In the genomic region with DNA sequence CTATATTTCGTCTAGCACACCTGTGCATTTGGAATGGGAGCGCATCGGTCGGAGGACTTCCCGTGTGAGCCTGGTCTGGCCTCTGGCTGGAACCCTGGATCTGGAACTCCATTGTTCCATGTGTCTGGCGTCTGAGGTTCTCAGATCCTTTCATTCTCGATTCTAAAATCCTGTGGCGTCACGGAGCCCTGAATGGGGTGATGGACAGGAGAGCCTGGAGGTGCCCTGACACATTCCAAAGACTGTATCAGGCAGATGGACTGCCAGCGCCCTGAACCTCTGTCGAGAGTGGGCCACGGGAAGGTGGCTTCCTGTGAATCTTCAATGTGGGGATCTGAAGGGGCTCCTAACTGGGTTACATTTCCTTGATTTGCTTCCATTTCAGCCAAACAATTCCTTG, we compare ENCODE assay signal across 17 cellular contexts. TPM values are rescaled to one million over a fixed set of nuclear protein-coding genes. Genes with fewer than 3 reads are reported as not detected.
DNase-seq lines count a peak whose midpoint lies in the region; ATAC-seq and TF ChIP-seq lines count a peak whose summit lies in the region.
"Had no signal": no experiment of that assay in that cellular context is flagged by ENCODE, and none has a peak within 500 bp of the region (broad histone marks: within the 10 kb centered on the region; RNA-seq: fewer than 3 reads in every experiment).

No MANE protein-coding gene starts in this region.

- H3K36me3 Mint-ChIP-seq in T-helper 17 cell (ENCODE audit: low read depth), result peaks cover 2% of the 10 kb centered on the region
- H3K36me3 Mint-ChIP-seq: CD4-positive, CD25-positive, alpha-beta regulatory T cell had no signal

- ATAC-seq in heart left ventricle (no peak), right cardiac atrium (no peak), T-helper 17 cell (no peak)

- DNase-seq in heart left ventricle, result no peak
- DNase-seq in cardiac septum (ENCODE audit: low spot score), result no peak
- DNase-seq in Karpas-422, result no peak
- peak in 2 of 3 donors; percentile 0 to 20 for DNase-seq in right cardiac atrium
- DNase-seq in osteoblast (ENCODE audit: insufficient read length, low spot score, missing footprints), result peak; percentile 39
- no peak for DNase-seq in NCI-H446 treated with DMSO at 0.1 percent for 48 hours (lab: John Stamatoyannopoulos, UW)
- DNase-seq in adrenal gland, result no peak
- DNase-seq in T-helper 17 cell, result no peak
- DNase-seq: 8988T; ACHN; CD4-positive, CD25-positive, alpha-beta regulatory T cell; DMS53; GF-D8; HCEC 1CT; HFFc6 had no signal

- H3K79me2 ChIP-seq in Karpas-422 (ENCODE audit: low read length), result no peaks in the 10 kb centered on the region
- H3K79me2 ChIP-seq in osteoblast (ENCODE audit: insufficient read depth, low read length), result no peaks in the 10 kb centered on the region

- H3K4me3 Mint-ChIP-seq in T-helper 17 cell, result no peak overlapping the region
- H3K4me3 Mint-ChIP-seq: CD4-positive, CD25-positive, alpha-beta regulatory T cell; HFFc6 had no signal

- H3K27ac ChIP-seq in heart left ventricle (peak overlapping the region in 9 of 12 donors; percentile 72 to 99 (median 94)), Karpas-422 (ENCODE audit: low read length) (no peak overlapping the region), right cardiac atrium (ENCODE audit: low read length) (no peak overlapping the region), osteoblast (ENCODE audit: low read depth, low read length) (no peak overlapping the region), adrenal gland (no peak overlapping the region)
- H3K27ac ChIP-seq: BLaER1 treated with 17β-estradiol and CSF1 and Interleukin-3, amounts not matched to agents 10 nM and 100 nM had no signal

- H3K9ac ChIP-seq in Karpas-422 (ENCODE audit: low read length), result no peak overlapping the region
- H3K9ac ChIP-seq: BLaER1 treated with 17β-estradiol and CSF1 and Interleukin-3, amounts not matched to agents 10 nM and 100 nM had no signal

- TF ChIP-seq POLR2A in heart left ventricle (IDR thresholded peaks at IDR 0.05) (no peak), adrenal gland (IDR thresholded peaks at IDR 0.05) (no peak)

- H3K27me3 Mint-ChIP-seq in T-helper 17 cell, result peaks cover 27% of the 10 kb centered on the region

- H3K9me3 ChIP-seq in heart left ventricle, result no peaks in the 10 kb centered on the region
- H3K9me3 ChIP-seq in Karpas-422 (ENCODE audit: low read length), result no peaks in the 10 kb centered on the region
- no peaks in the 10 kb centered on the region for H3K9me3 ChIP-seq in right cardiac atrium (ENCODE audit: control insufficient read depth, low read length)
- no peaks in the 10 kb centered on the region for H3K9me3 ChIP-seq in osteoblast (ENCODE audit: low read depth, low read length)
- no peaks in the 10 kb centered on the region for H3K9me3 ChIP-seq in adrenal gland (replicated peaks in 1 of 3)
- no peaks in the 10 kb centered on the region for H3K9me3 ChIP-seq in T-helper 17 cell (ENCODE audit: control insufficient read depth, low read length, poor library complexity, severe bottlenecking)
- H3K9me3 ChIP-seq: BLaER1 treated with 17β-estradiol and CSF1 and Interleukin-3, amounts not matched to agents 10 nM and 100 nM had no signal

- H3K36me3 ChIP-seq in heart left ventricle (peaks cover 0 to 8% (median 0%) of the 10 kb centered on the region in 9 donors), Karpas-422 (ENCODE audit: insufficient read depth, low read length) (no peaks in the 10 kb centered on the region), osteoblast (ENCODE audit: insufficient read depth, low read length) (no peaks in the 10 kb centered on the region), adrenal gland (replicated peaks in 1 of 2) (no peaks in the 10 kb centered on the region)
- H3K36me3 ChIP-seq: BLaER1 treated with 17β-estradiol and CSF1 and Interleukin-3, amounts not matched to agents 10 nM and 100 nM had no signal

- H3K4me2 ChIP-seq in Karpas-422 (ENCODE audit: low read depth, low read length, poor library complexity, severe bottlenecking) (peak overlapping the region; percentile 29), osteoblast (ENCODE audit: insufficient read depth, low read length) (no peak overlapping the region)

- H3K27me3 ChIP-seq in heart left ventricle (no peaks in the 10 kb centered on the region), Karpas-422 (ENCODE audit: low read length) (no peaks in the 10 kb centered on the region), right cardiac atrium (ENCODE audit: control insufficient read depth, insufficient read depth) (no peaks in the 10 kb centered on the region), osteoblast (ENCODE audit: insufficient read depth, low read length) (peaks cover 12% of the 10 kb centered on the region), adrenal gland (no peaks in the 10 kb centered on the region)
- H3K27me3 ChIP-seq: BLaER1 treated with 17β-estradiol and CSF1 and Interleukin-3, amounts not matched to agents 10 nM and 100 nM had no signal

- H3K4me1 Mint-ChIP-seq in T-helper 17 cell, result peaks cover 4% of the 10 kb centered on the region
- H3K4me1 Mint-ChIP-seq: CD4-positive, CD25-positive, alpha-beta regulatory T cell had no signal

- intact Hi-C loops in heart left ventricle (cut with DNase I) (no loop called here), cardiac septum (cut with DNase I) (no loop called here), right cardiac atrium (cut with DNase I) (no loop called here), adrenal gland (cut with DNase I) (no loop called here)

- no peak overlapping the region for H3K27ac Mint-ChIP-seq in T-helper 17 cell
- H3K27ac Mint-ChIP-seq: HFFc6 had no signal

- TF ChIP-seq CTCF in heart left ventricle (IDR thresholded peaks at IDR 0.05) (no peak), osteoblast (IDR thresholded peaks at IDR 0.05; ENCODE audit: extremely low read depth, low read depth, low read length) (no peak), adrenal gland (IDR thresholded peaks at IDR 0.05) (no peak)

- no peaks in the 10 kb centered on the region for H3K9me2 ChIP-seq in Karpas-422 (replicated peaks; ENCODE audit: insufficient read depth, low read length)

- 66 to 77% (median 74%) methylated on average over 12 of the region's 12 CpGs for WGBS in heart left ventricle, 4 donors
- WGBS in right cardiac atrium, result 74% methylated on average over 12 of the region's 12 CpGs
- WGBS in adrenal gland, 4 donors, result 72 to 92% (median 85%) methylated on average over 10 to 12 of the region's 12 CpGs

- H3K4me3 ChIP-seq in heart left ventricle, result no peak overlapping the region
- no peak overlapping the region for H3K4me3 ChIP-seq in Karpas-422 (ENCODE audit: low read length)
- no peak overlapping the region for H3K4me3 ChIP-seq in right cardiac atrium (ENCODE audit: low read length)
- H3K4me3 ChIP-seq in osteoblast (ENCODE audit: insufficient read depth, low read length), result no peak overlapping the region
- H3K4me3 ChIP-seq in adrenal gland, result no peak overlapping the region
- H3K4me3 ChIP-seq: BLaER1 treated with 17β-estradiol and CSF1 and Interleukin-3, amounts not matched to agents 10 nM and 100 nM had no signal

- H4K20me1 ChIP-seq in Karpas-422 (ENCODE audit: insufficient read depth, low read depth, low read length) (no peaks in the 10 kb centered on the region), osteoblast (ENCODE audit: insufficient read depth, low read length) (no peaks in the 10 kb centered on the region)
- H4K20me1 ChIP-seq: BLaER1 treated with 17β-estradiol and CSF1 and Interleukin-3, amounts not matched to agents 10 nM and 100 nM had no signal

- peaks cover 0 to 21% (median 4%) of the 10 kb centered on the region in 12 donors for H3K4me1 ChIP-seq in heart left ventricle
- H3K4me1 ChIP-seq in Karpas-422 (ENCODE audit: low read length), result peaks cover 24% of the 10 kb centered on the region
- no peaks in the 10 kb centered on the region for H3K4me1 ChIP-seq in right cardiac atrium (ENCODE audit: control insufficient read depth, insufficient read depth, low read length)
- no peaks in the 10 kb centered on the region for H3K4me1 ChIP-seq in osteoblast (ENCODE audit: insufficient read depth, low read length)
- H3K4me1 ChIP-seq in adrenal gland (replicated peaks in 1 of 2), result peaks cover 0 to 3% of the 10 kb centered on the region in 2 donors

- H2AFZ ChIP-seq in Karpas-422 (ENCODE audit: low read length) (no peak overlapping the region), osteoblast (ENCODE audit: low read length) (no peak overlapping the region)

RNA-seq across cellular contexts. Expression of a gene that starts 20.6 kb away (rescaled TPM):
- 100 to 1,000 TPM in 7 of 9 donors, 10 to 100 TPM in 2; 50.7 to 306 (median 144) TPM for total RNA-seq in heart left ventricle
- polyA plus RNA-seq in heart left ventricle, result 100 to 1,000 TPM in 1 of 2 donors, 10 to 100 TPM in 1; 12.8 to 448 TPM
- total RNA-seq in cardiac septum, result 238 TPM
- 0.07 TPM in 1 of 2 replicates, not detected in the other for total RNA-seq in Karpas-422 (2014; rRNA removed; shearing (Covaris generic); ENCODE audit: low replicate concordance)
- total RNA-seq in right cardiac atrium, result 100 to 1,000 TPM in 2 of 4 donors, 10 to 100 TPM in 2; 43.3 to 134 (median 99.2) TPM
- 125 TPM for polyA plus RNA-seq in right cardiac atrium
- total RNA-seq in osteoblast, result 0.29 and 0.36 TPM in 2 replicates
- 1 to 10 TPM in 1 of 8 donors, under 1 TPM in 6, not detected in 1; 0.07 to 1.1 (median 0.43) TPM for total RNA-seq in adrenal gland
- polyA plus RNA-seq in adrenal gland, result 1 to 10 TPM in 2 of 3 donors, under 1 TPM in 1; 0.11 to 9.6 (median 9.6) TPM
- under 1 TPM; 0.50 to 0.70 TPM for total RNA-seq in T-helper 17 cell
- total RNA-seq: H4 had no signal

RNA-seq across cellular contexts. Expression of a gene that starts 20.7 kb away (rescaled TPM):
- total RNA-seq in heart left ventricle, result 10 to 100 TPM; 17.8 to 38.1 (median 26.8) TPM
- 10 to 100 TPM; 32.3 to 38.7 TPM for polyA plus RNA-seq in heart left ventricle
- 27.5 TPM for total RNA-seq in cardiac septum
- total RNA-seq in Karpas-422 (2014; rRNA removed; shearing (Covaris generic); ENCODE audit: low replicate concordance), result 24.7 and 36.9 TPM in 2 replicates
- total RNA-seq in right cardiac atrium, result 10 to 100 TPM; 23.6 to 32.6 (median 26.3) TPM
- polyA plus RNA-seq in right cardiac atrium, result 37.7 TPM
- 54.6 and 58.3 TPM in 2 replicates for total RNA-seq in osteoblast
- 10 to 100 TPM; 52.4 to 99.3 (median 78.0) TPM for total RNA-seq in adrenal gland
- polyA plus RNA-seq in adrenal gland, result 100 to 1,000 TPM in 2 of 3 donors, 10 to 100 TPM in 1; 61.9 to 120 (median 116) TPM
- 10 to 100 TPM; 23.3 to 27.0 TPM for total RNA-seq in T-helper 17 cell

Comparison
In these comparisons a context has a peak if more than half of its experiments do, and no peak if none do; other contexts are left out.
1. DNase-seq: peak in right cardiac atrium (2 of 3) and osteoblast (single experiment); none in heart left ventricle (0 of 5), cardiac septum (single experiment), Karpas-422 (single experiment), NCI-H446 treated with DMSO at 0.1 percent for 48 hours (single experiment), adrenal gland (0 of 7) and T-helper 17 cell (0 of 3).
2. H3K27ac ChIP-seq: peak in heart left ventricle (9 of 12); none in Karpas-422 (single experiment), right cardiac atrium (single experiment), osteoblast (single experiment) and adrenal gland (0 of 5).
3. RNA of a gene that starts 20.6 kb away (total RNA-seq): 238 TPM in cardiac septum (single experiment), 50.7 to 306 TPM in heart left ventricle and 43.3 to 134 TPM in right cardiac atrium; 0.50 to 0.70 TPM in T-helper 17 cell, 0.07 to 1.1 TPM in adrenal gland, 0.29 to 0.36 TPM in osteoblast and 0.07 TPM in Karpas-422; every median in the first group is over 10 times any median in the second.